Comparison of ENCODE assay signal across 35 cellular contexts in genomic region chr17:47159315-47159714, GRCh38. TPM values are rescaled to one million over a fixed set of nuclear protein-coding genes. Genes with fewer than 3 reads are reported as not detected.
"Had no signal": no experiment of that assay in that cellular context is flagged by ENCODE, and none has a peak within 500 bp of the region (broad histone marks: within the 10 kb centered on the region; RNA-seq: fewer than 3 reads in every experiment).

No MANE protein-coding gene starts in this region.

- H3K4me3 Mint-ChIP-seq: activated B cell treated with CpG ODN at 0.5 μM for 24 hours; activated CD4-positive, alpha-beta memory T cell treated with anti-CD3 and anti-CD28 coated beads for 36 hours; activated CD4-positive, alpha-beta T cell treated with anti-CD3 and anti-CD28 coated beads, Interleukin-2, amount 10 ng/mL, durations not matched to agents 24 days and 14 days; activated CD8-positive, alpha-beta T cell treated with anti-CD3 and anti-CD28 coated beads for 36 hours; activated naive CD4-positive, alpha-beta T cell treated with anti-CD3 and anti-CD28 coated beads for 36 hours; activated naive CD8-positive, alpha-beta T cell treated with anti-CD3 and anti-CD28 coated beads for 36 hours; activated T-cell treated with anti-CD3 and anti-CD28 coated beads, Interleukin-2, amount 50 U/mL, for 4 hours; activated T-cell treated with anti-CD3 and anti-CD28 coated beads, Interleukin-2, amount 50 U/mL, for 72 hours; activated T-helper 1 cell treated with anti-CD3 and anti-CD28 coated beads, Interleukin-12 subunit alpha, Interleukin-12 subunit beta, Interleukin-2, Interleukin-4 antibody, amounts not matched to agents 30 ng/mL and 10 ng/mL and 1 ng/mL, durations not matched to agents 14 hours and 24 hours and 36 hours; activated T-helper 17 cell treated with anti-CD3 and anti-CD28 coated beads, Interleukin-2, amount 50 U/mL, for 72 hours; T-cell; T-helper 1 cell treated with Interleukin-12 subunit alpha and Interleukin-12 subunit beta and Interleukin-4 antibody, amounts not matched to agents 30 μg/mL and 1 μg/mL, for 36 hours; T-helper 2 cell treated with Interferon-gamma antibody and Interleukin-4, amounts not matched to agents 5 μg/mL and 100 μg/mL, for 36 hours had no signal

- H3K9me3 ChIP-seq: adrenal gland, body of pancreas, breast epithelium had no signal

- DNase-seq: activated B cell treated with CpG ODN at 0.5 μM for 24 hours; activated CD4-positive, alpha-beta memory T cell treated with anti-CD3 and anti-CD28 coated beads for 36 hours; activated CD4-positive, alpha-beta T cell treated with anti-CD3 and anti-CD28 coated beads for 4 hours; activated CD4-positive, alpha-beta T cell treated with anti-CD3 and anti-CD28 coated beads, Interleukin-2, amount 10 ng/mL, durations not matched to agents 24 days and 14 days; activated CD4-positive, alpha-beta T cell treated with anti-CD3 and anti-CD28 coated beads, Interleukin-2, amount 50 U/mL, for 4 hours; activated CD4-positive, CD25-positive, alpha-beta regulatory T cell treated with anti-CD3 and anti-CD28 coated beads, Interleukin-2, amount 50 U/mL, for 72 hours; activated CD8-positive, alpha-beta memory T cell treated with anti-CD3 and anti-CD28 coated beads, Interleukin-2, amount 50 U/mL, for 4 hours; activated CD8-positive, alpha-beta T cell treated with anti-CD3 and anti-CD28 coated beads for 36 hours; activated effector memory CD4-positive, alpha-beta T cell treated with anti-CD3 and anti-CD28 coated beads, Interleukin-2, amount 50 U/mL, for 16 hours; activated gamma-delta T cell treated with Interleukin-2 at 50 U/mL for 16 hours; activated naive CD4-positive, alpha-beta T cell; activated naive CD4-positive, alpha-beta T cell treated with anti-CD3 and anti-CD28 coated beads for 36 hours; activated naive CD4-positive, alpha-beta T cell treated with anti-CD3 and anti-CD28 coated beads, Interleukin-2, amount 50 U/mL, for 16 hours; activated naive CD8-positive, alpha-beta T cell treated with anti-CD3 and anti-CD28 coated beads for 36 hours; activated T-cell treated with anti-CD3 and anti-CD28 coated beads for 4 hours; activated T-cell treated with anti-CD3 and anti-CD28 coated beads, Interleukin-2, amount 50 U/mL, for 1 hour; activated T-cell treated with anti-CD3 and anti-CD28 coated beads, Interleukin-2, amount 50 U/mL, for 4 hours; activated T-cell treated with anti-CD3 and anti-CD28 coated beads, Interleukin-2, amount 50 U/mL, for 72 hours; adrenal gland; amniotic stem cell; aorta; body of pancreas; brain microvascular endothelial cell; central memory CD4-positive, alpha-beta T cell; T-cell; T-helper 2 cell; T-helper 9 cell had no signal

- H3K27me3 ChIP-seq: adrenal gland, body of pancreas, brain microvascular endothelial cell, breast epithelium had no signal

- ATAC-seq: activated CD8-positive, alpha-beta T cell treated with anti-CD3 and anti-CD28 coated beads for 36 hours; activated naive CD4-positive, alpha-beta T cell treated with anti-CD3 and anti-CD28 coated beads, Interleukin-2, amount 50 U/mL, for 72 hours; activated T-cell treated with anti-CD3 and anti-CD28 coated beads, Interleukin-2, amount 50 U/mL, for 4 hours; activated T-cell treated with anti-CD3 and anti-CD28 coated beads, Interleukin-2, amount 50 U/mL, for 72 hours; activated T-helper 17 cell treated with anti-CD3 and anti-CD28 coated beads, Interleukin-2, amount 50 U/mL, for 72 hours; body of pancreas; T-cell had no signal

- H3K27ac Mint-ChIP-seq: activated B cell treated with CpG ODN at 0.5 μM for 24 hours; activated CD4-positive, alpha-beta memory T cell treated with anti-CD3 and anti-CD28 coated beads for 36 hours; activated CD4-positive, alpha-beta T cell treated with anti-CD3 and anti-CD28 coated beads, Interleukin-2, amount 10 ng/mL, durations not matched to agents 24 days and 14 days; activated CD8-positive, alpha-beta T cell treated with anti-CD3 and anti-CD28 coated beads for 36 hours; activated naive CD4-positive, alpha-beta T cell treated with anti-CD3 and anti-CD28 coated beads for 36 hours; activated naive CD4-positive, alpha-beta T cell treated with anti-CD3 and anti-CD28 coated beads, Interleukin-2, amount 50 U/mL, for 72 hours; activated naive CD8-positive, alpha-beta T cell treated with anti-CD3 and anti-CD28 coated beads for 36 hours; activated T-cell treated with anti-CD3 and anti-CD28 coated beads, Interleukin-2, amount 50 U/mL, for 72 hours; activated T-helper 1 cell treated with anti-CD3 and anti-CD28 coated beads, Interleukin-12 subunit alpha, Interleukin-12 subunit beta, Interleukin-2, Interleukin-4 antibody, amounts not matched to agents 30 ng/mL and 10 ng/mL and 1 ng/mL, durations not matched to agents 14 hours and 24 hours and 36 hours; activated T-helper 17 cell treated with anti-CD3 and anti-CD28 coated beads, Interleukin-2, amount 50 U/mL, for 72 hours; T-cell; T-helper 1 cell treated with Interleukin-12 subunit alpha and Interleukin-12 subunit beta and Interleukin-4 antibody, amounts not matched to agents 30 μg/mL and 1 μg/mL, for 36 hours; T-helper 2 cell treated with Interferon-gamma antibody and Interleukin-4, amounts not matched to agents 5 μg/mL and 100 μg/mL, for 36 hours had no signal

- H3K4me3 ChIP-seq: adrenal gland, body of pancreas, breast epithelium had no signal

- H3K9me3 Mint-ChIP-seq: activated B cell treated with CpG ODN at 0.5 μM for 24 hours; activated CD4-positive, alpha-beta memory T cell treated with anti-CD3 and anti-CD28 coated beads for 36 hours; activated CD4-positive, alpha-beta T cell treated with anti-CD3 and anti-CD28 coated beads, Interleukin-2, amount 10 ng/mL, durations not matched to agents 24 days and 14 days; activated CD8-positive, alpha-beta T cell treated with anti-CD3 and anti-CD28 coated beads for 36 hours; activated naive CD4-positive, alpha-beta T cell treated with anti-CD3 and anti-CD28 coated beads for 36 hours; activated naive CD4-positive, alpha-beta T cell treated with anti-CD3 and anti-CD28 coated beads, Interleukin-2, amount 50 U/mL, for 72 hours; activated naive CD8-positive, alpha-beta T cell treated with anti-CD3 and anti-CD28 coated beads for 36 hours; activated T-cell treated with anti-CD3 and anti-CD28 coated beads, Interleukin-2, amount 50 U/mL, for 4 hours; activated T-cell treated with anti-CD3 and anti-CD28 coated beads, Interleukin-2, amount 50 U/mL, for 72 hours; activated T-helper 1 cell treated with anti-CD3 and anti-CD28 coated beads, Interleukin-12 subunit alpha, Interleukin-12 subunit beta, Interleukin-2, Interleukin-4 antibody, amounts not matched to agents 30 ng/mL and 10 ng/mL and 1 ng/mL, durations not matched to agents 14 hours and 24 hours and 36 hours; activated T-helper 17 cell treated with anti-CD3 and anti-CD28 coated beads, Interleukin-2, amount 50 U/mL, for 72 hours; T-cell; T-helper 1 cell treated with Interleukin-12 subunit alpha and Interleukin-12 subunit beta and Interleukin-4 antibody, amounts not matched to agents 30 μg/mL and 1 μg/mL, for 36 hours; T-helper 2 cell treated with Interferon-gamma antibody and Interleukin-4, amounts not matched to agents 5 μg/mL and 100 μg/mL, for 36 hours had no signal

- H3K27ac ChIP-seq: adrenal gland, body of pancreas, brain microvascular endothelial cell, breast epithelium, VCaP had no signal

- H3K4me1 ChIP-seq: body of pancreas, breast epithelium had no signal

- H3K36me3 ChIP-seq: breast epithelium had no signal

- H3K27me3 Mint-ChIP-seq: activated B cell treated with CpG ODN at 0.5 μM for 24 hours; activated CD4-positive, alpha-beta memory T cell treated with anti-CD3 and anti-CD28 coated beads for 36 hours; activated CD4-positive, alpha-beta T cell treated with anti-CD3 and anti-CD28 coated beads, Interleukin-2, amount 10 ng/mL, durations not matched to agents 24 days and 14 days; activated CD8-positive, alpha-beta T cell treated with anti-CD3 and anti-CD28 coated beads for 36 hours; activated naive CD8-positive, alpha-beta T cell treated with anti-CD3 and anti-CD28 coated beads for 36 hours; activated T-helper 17 cell treated with anti-CD3 and anti-CD28 coated beads, Interleukin-2, amount 50 U/mL, for 72 hours; T-cell had no signal

RNA-seq across cellular contexts. Expression of gene MYL4, which starts 49.8 kb away (rescaled TPM):
- total RNA-seq: activated B cell treated with CpG ODN at 0.5 μM for 24 hours; activated CD4-positive, alpha-beta memory T cell treated with anti-CD3 and anti-CD28 coated beads for 36 hours; activated CD4-positive, alpha-beta T cell treated with anti-CD3 and anti-CD28 coated beads, Interleukin-2, amount 10 ng/mL, durations not matched to agents 24 days and 14 days; activated CD8-positive, alpha-beta memory T cell treated with anti-CD3 and anti-CD28 coated beads for 36 hours; activated CD8-positive, alpha-beta T cell treated with anti-CD3 and anti-CD28 coated beads for 36 hours; activated naive CD4-positive, alpha-beta T cell treated with anti-CD3 and anti-CD28 coated beads for 36 hours; activated naive CD4-positive, alpha-beta T cell treated with anti-CD3 and anti-CD28 coated beads, Interleukin-2, amount 50 U/mL, for 72 hours; activated naive CD8-positive, alpha-beta T cell treated with anti-CD3 and anti-CD28 coated beads for 36 hours; activated T-cell treated with anti-CD3 and anti-CD28 coated beads, Interleukin-2, amount 50 U/mL, for 4 hours; activated T-cell treated with anti-CD3 and anti-CD28 coated beads, Interleukin-2, amount 50 U/mL, for 72 hours; activated T-helper 1 cell treated with anti-CD3 and anti-CD28 coated beads, Interleukin-12 subunit alpha, Interleukin-12 subunit beta, Interleukin-2, Interleukin-4 antibody, amounts not matched to agents 30 ng/mL and 10 ng/mL and 1 ng/mL, durations not matched to agents 14 hours and 24 hours and 36 hours; body of pancreas; breast epithelium; T-cell had no signal
